Comparison of ENCODE assay signal across 8 cellular contexts in genomic region chr20:44908987-44909871, GRCh38. TPM values are rescaled to one million over a fixed set of nuclear protein-coding genes. Genes with fewer than 3 reads are reported as not detected.
DNase-seq lines count a peak whose midpoint lies in the region; ATAC-seq and TF ChIP-seq lines count a peak whose summit lies in the region.

No MANE protein-coding gene starts in this region.

- no peaks in the 10 kb centered on the region for H3K9me3 Mint-ChIP-seq in activated naive CD4-positive, alpha-beta T cell treated with anti-CD3 and anti-CD28 coated beads for 36 hours
- H3K9me3 Mint-ChIP-seq in activated naive CD8-positive, alpha-beta T cell treated with anti-CD3 and anti-CD28 coated beads, Interleukin-2, amount 10 ng/mL, durations not matched to agents 7 days and 5 days = no peaks in the 10 kb centered on the region

- H3K27me3 ChIP-seq in liver (ENCODE audit: control insufficient read depth in 4 of 4, insufficient read depth in 4 of 4, low read length in 3 of 4) (no peaks in the 10 kb centered on the region), upper lobe of right lung (no peaks in the 10 kb centered on the region)

- WGBS in liver = 34% methylated on average over 14 of the region's 14 CpGs

- H3K9me3 ChIP-seq in liver (ENCODE audit: control insufficient read depth in 4 of 4, low read length in 3 of 4) (no peaks in the 10 kb centered on the region), upper lobe of right lung (no peaks in the 10 kb centered on the region)

- no peak for TF ChIP-seq RAD21 in liver (IDR thresholded peaks at IDR 0.05)

- peak overlapping the region; percentile 66 for H3K27ac Mint-ChIP-seq in activated naive CD4-positive, alpha-beta T cell treated with anti-CD3 and anti-CD28 coated beads for 36 hours
- H3K27ac Mint-ChIP-seq in activated naive CD8-positive, alpha-beta T cell treated with anti-CD3 and anti-CD28 coated beads, Interleukin-2, amount 10 ng/mL, durations not matched to agents 7 days and 5 days = peak overlapping the region; percentile 70

- TF ChIP-seq CTCF in liver (IDR thresholded peaks at IDR 0.05; ENCODE audit: low read depth, low read length, missing input control) (no peak), upper lobe of right lung (IDR thresholded peaks at IDR 0.05) (no peak), GM13977 (IDR thresholded peaks at IDR 0.05; ENCODE audit: extremely low read depth, insufficient read depth, missing control alignments) (no peak)

- H3K27ac ChIP-seq in liver (ENCODE audit: low read depth in 1 of 2, low read length in 2 of 2) (no peak overlapping the region), upper lobe of right lung (no peak overlapping the region)

- no peak overlapping the region for H3K9ac ChIP-seq in liver (ENCODE audit: low read depth in 1 of 2, low read length in 2 of 2)

- H3K4me1 ChIP-seq in liver (ENCODE audit: control insufficient read depth in 4 of 4, insufficient read depth in 4 of 4, low read length in 3 of 4) (peaks cover 3 to 24% (median 14%) of the 10 kb centered on the region in 4 donors), upper lobe of right lung (peaks cover 7% of the 10 kb centered on the region)

- H3K4me3 ChIP-seq in liver (ENCODE audit: low read depth in 1 of 3, low read length in 3 of 3) (peak overlapping the region; percentile 25 to 79 (median 61)), upper lobe of right lung (peak overlapping the region; percentile 65)

- H3K36me3 ChIP-seq in liver (ENCODE audit: control insufficient read depth in 4 of 4, insufficient read depth in 3 of 4, low read depth in 1 of 4, low read length in 3 of 4) = peaks cover 0 to 38% (median 34%) of the 10 kb centered on the region in 4 donors
- H3K36me3 ChIP-seq in upper lobe of right lung = peaks cover 56% of the 10 kb centered on the region

- H3K4me3 Mint-ChIP-seq in activated naive CD4-positive, alpha-beta T cell treated with anti-CD3 and anti-CD28 coated beads for 36 hours = peak overlapping the region; percentile 88
- peak overlapping the region; percentile 89 for H3K4me3 Mint-ChIP-seq in activated naive CD8-positive, alpha-beta T cell treated with anti-CD3 and anti-CD28 coated beads, Interleukin-2, amount 10 ng/mL, durations not matched to agents 7 days and 5 days

- ATAC-seq in activated naive CD8-positive, alpha-beta T cell treated with anti-CD3 and anti-CD28 coated beads, Interleukin-2, amount 10 ng/mL, durations not matched to agents 7 days and 5 days (ENCODE audit: low read depth) = no peak
- ATAC-seq in upper lobe of right lung (no peak), HG03280 (IDR thresholded peaks at IDR 0.05; ENCODE audit: unreplicated experiment) (no peak)

- no peak for DNase-seq in activated naive CD4-positive, alpha-beta T cell treated with anti-CD3 and anti-CD28 coated beads for 36 hours
- DNase-seq in activated naive CD4-positive, alpha-beta T cell (lab: John Stamatoyannopoulos, UW) = no peak
- DNase-seq in activated naive CD8-positive, alpha-beta T cell treated with anti-CD3 and anti-CD28 coated beads, Interleukin-2, amount 10 ng/mL, durations not matched to agents 7 days and 5 days = no peak
- no peak for DNase-seq in upper lobe of right lung
- DNase-seq in GM13977 (ENCODE audit: low spot score) = no peak
- DNase-seq in posterior vena cava (ENCODE audit: low spot score) = no peak

- peaks cover 27% of the 10 kb centered on the region for H3K4me1 Mint-ChIP-seq in activated naive CD4-positive, alpha-beta T cell treated with anti-CD3 and anti-CD28 coated beads for 36 hours (ENCODE audit: low read depth)
- peaks cover 25% of the 10 kb centered on the region for H3K4me1 Mint-ChIP-seq in activated naive CD8-positive, alpha-beta T cell treated with anti-CD3 and anti-CD28 coated beads, Interleukin-2, amount 10 ng/mL, durations not matched to agents 7 days and 5 days

- in situ Hi-C loops in GM13977 (cut with MboI; ENCODE audit: low pct_unique_long_range_greater_than_20kb, low sequenced_read_pairs, unreplicated experiment) = no loop called here

- H3K36me3 Mint-ChIP-seq in activated naive CD4-positive, alpha-beta T cell treated with anti-CD3 and anti-CD28 coated beads for 36 hours (ENCODE audit: low read depth) = peaks cover 36% of the 10 kb centered on the region
- H3K36me3 Mint-ChIP-seq in activated naive CD8-positive, alpha-beta T cell treated with anti-CD3 and anti-CD28 coated beads, Interleukin-2, amount 10 ng/mL, durations not matched to agents 7 days and 5 days = peaks cover 29% of the 10 kb centered on the region

- POLR2A ChIA-PET in activated naive CD8-positive, alpha-beta T cell treated with anti-CD3 and anti-CD28 coated beads, Interleukin-2, amount 10 ng/mL, durations not matched to agents 7 days and 5 days (lab: Charles Lee) = interaction anchor here (0.6 to 1.5 kb wide), 7 partner anchors 12 to 62 kb away, joined by 3 to 8 read pairs (median 3); partner anchors contain the start of gene YWHAB

- no peaks in the 10 kb centered on the region for H3K27me3 Mint-ChIP-seq in activated naive CD4-positive, alpha-beta T cell treated with anti-CD3 and anti-CD28 coated beads for 36 hours (ENCODE audit: low read depth)
- no peaks in the 10 kb centered on the region for H3K27me3 Mint-ChIP-seq in activated naive CD8-positive, alpha-beta T cell treated with anti-CD3 and anti-CD28 coated beads, Interleukin-2, amount 10 ng/mL, durations not matched to agents 7 days and 5 days

- intact Hi-C loops in activated naive CD4-positive, alpha-beta T cell treated with anti-CD3 and anti-CD28 coated beads for 36 hours (cut with micrococcal nuclease) = loop anchor here (1.0 kb wide), 1 partner anchor 23 kb away; no protein-coding TSS in a partner anchor
- intact Hi-C loops in upper lobe of right lung (cut with DNase I) (no loop called here), posterior vena cava (cut with DNase I) (no loop called here)

- CTCF ChIA-PET in activated naive CD4-positive, alpha-beta T cell treated with anti-CD3 and anti-CD28 coated beads for 36 hours (lab: Charles Lee) = interaction anchor here (1.2 to 2.5 kb wide), 5 partner anchors 17 to 1636 kb away, joined by 3 to 12 read pairs (median 4); no protein-coding TSS in a partner anchor

TF ChIP-seq in liver, 16 proteins besides CTCF, POLR2A, EP300 and RAD21:
- TF ChIP-seq NR2F2 (IDR thresholded peaks at IDR 0.05) = no peak
- peak in 1 of 2 donors; percentile 17 for TF ChIP-seq HNF4A (conservative IDR thresholded peaks at IDR 0.05)
- TF ChIP-seq, protein P1, sequence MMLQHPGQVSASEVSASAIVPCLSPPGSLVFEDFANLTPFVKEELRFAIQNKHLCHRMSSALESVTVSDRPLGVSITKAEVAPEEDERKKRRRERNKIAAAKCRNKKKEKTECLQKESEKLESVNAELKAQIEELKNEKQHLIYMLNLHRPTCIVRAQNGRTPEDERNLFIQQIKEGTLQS (IDR thresholded peaks at IDR 0.05) = no peak

RNA-seq across cellular contexts. Expression of gene PABPC1L, which starts 0.6 kb away (rescaled TPM):
- 10 to 100 TPM; 71.0 to 72.8 TPM for total RNA-seq in activated naive CD4-positive, alpha-beta T cell treated with anti-CD3 and anti-CD28 coated beads for 36 hours
- 10 to 100 TPM; 87.0 to 90.2 TPM for total RNA-seq in activated naive CD8-positive, alpha-beta T cell treated with anti-CD3 and anti-CD28 coated beads, Interleukin-2, amount 10 ng/mL, durations not matched to agents 7 days and 5 days
- total RNA-seq in liver (10 to 100 TPM in 1 of 2 donors, 1 to 10 TPM in 1; 4.7 to 21.0 TPM), upper lobe of right lung (46.4 TPM), posterior vena cava (1 to 10 TPM; 5.9 to 9.9 TPM)
- polyA plus RNA-seq in liver = 10 to 100 TPM; 10.6 to 11.3 TPM

RNA-seq across cellular contexts. Expression of gene YWHAB, which starts 23.7 kb away (rescaled TPM):
- total RNA-seq in activated naive CD4-positive, alpha-beta T cell treated with anti-CD3 and anti-CD28 coated beads for 36 hours = 100 to 1,000 TPM; 245 to 260 TPM
- total RNA-seq in activated naive CD8-positive, alpha-beta T cell treated with anti-CD3 and anti-CD28 coated beads, Interleukin-2, amount 10 ng/mL, durations not matched to agents 7 days and 5 days = 100 to 1,000 TPM; 206 to 209 TPM
- 10 to 100 TPM; 42.4 to 44.3 TPM for total RNA-seq in liver
- 10 to 100 TPM; 41.6 to 86.5 TPM for polyA plus RNA-seq in liver
- 185 TPM for total RNA-seq in upper lobe of right lung
- total RNA-seq in posterior vena cava = 100 to 1,000 TPM; 165 to 179 TPM

RNA-seq across cellular contexts. Expression of gene TOMM34, which starts 51.0 kb away (rescaled TPM):
- total RNA-seq in activated naive CD4-positive, alpha-beta T cell treated with anti-CD3 and anti-CD28 coated beads for 36 hours = 10 to 100 TPM; 44.0 to 45.9 TPM
- total RNA-seq in activated naive CD8-positive, alpha-beta T cell treated with anti-CD3 and anti-CD28 coated beads, Interleukin-2, amount 10 ng/mL, durations not matched to agents 7 days and 5 days = 10 to 100 TPM; 14.4 to 15.4 TPM
- total RNA-seq in liver (1 to 10 TPM; 4.4 to 5.6 TPM), upper lobe of right lung (16.0 TPM), posterior vena cava (10 to 100 TPM in 1 of 2 donors, 1 to 10 TPM in 1; 7.3 to 12.3 TPM)
- 10 to 100 TPM in 1 of 2 donors, 1 to 10 TPM in 1; 10.0 to 12.1 TPM for polyA plus RNA-seq in liver

RNA-seq across cellular contexts. Expression of gene STK4, which starts 57.1 kb away (rescaled TPM):
- 100 to 1,000 TPM; 110 to 116 TPM for total RNA-seq in activated naive CD4-positive, alpha-beta T cell treated with anti-CD3 and anti-CD28 coated beads for 36 hours
- 100 to 1,000 TPM; 205 to 229 TPM for total RNA-seq in activated naive CD8-positive, alpha-beta T cell treated with anti-CD3 and anti-CD28 coated beads, Interleukin-2, amount 10 ng/mL, durations not matched to agents 7 days and 5 days
- total RNA-seq in liver (10 to 100 TPM; 16.7 to 20.8 TPM), upper lobe of right lung (52.6 TPM), posterior vena cava (10 to 100 TPM; 29.0 to 30.1 TPM)
- polyA plus RNA-seq in liver = 10 to 100 TPM in 1 of 2 donors, 1 to 10 TPM in 1; 3.7 to 11.1 TPM
